ENCODE assay signal across 13 cellular contexts in genomic region chr17:82437325-82437668, GRCh38. TPM values are rescaled to one million over a fixed set of nuclear protein-coding genes. Genes with fewer than 3 reads are reported as not detected.
DNase-seq lines count a peak whose midpoint lies in the region; ATAC-seq and TF ChIP-seq lines count a peak whose summit lies in the region.
"Had no signal": no experiment of that assay in that cellular context is flagged by ENCODE, and none has a peak within 500 bp of the region (broad histone marks: within the 10 kb centered on the region; RNA-seq: fewer than 3 reads in every experiment).

No MANE protein-coding gene starts in this region.

- H3K4me1 ChIP-seq in neuronal stem cell (ENCODE audit: control insufficient read depth in 2 of 2, insufficient read depth in 1 of 2, low read depth in 1 of 2, low read length in 2 of 2): peaks cover 3 to 5% of the 10 kb centered on the region in 2 donors
- H3K4me1 ChIP-seq: HAP-1 had no signal

- H3K4me3 Mint-ChIP-seq in activated naive CD8-positive, alpha-beta T cell treated with anti-CD3 and anti-CD28 coated beads, Interleukin-2, amount 10 ng/mL, durations not matched to agents 7 days and 5 days: no peak overlapping the region
- no peak overlapping the region for H3K4me3 Mint-ChIP-seq in activated naive CD8-positive, alpha-beta T cell treated with anti-CD3 and anti-CD28 coated beads, Interleukin-2, amount 50 U/mL, for 24 hours
- H3K4me3 Mint-ChIP-seq: B cell; CD4-positive, alpha-beta memory T cell had no signal

- H3K36me3 ChIP-seq in neuronal stem cell (replicated peaks in 1 of 2; ENCODE audit: control insufficient read depth in 2 of 2, insufficient read depth in 2 of 2, low read length in 2 of 2): peaks cover 8 to 9% of the 10 kb centered on the region in 2 donors

- peaks cover 0 to 2% of the 10 kb centered on the region in 2 donors for H3K9me3 ChIP-seq in neuronal stem cell (replicated peaks in 1 of 2; ENCODE audit: control insufficient read depth in 2 of 2, insufficient read depth in 1 of 2, low read depth in 1 of 2, low read length in 2 of 2)
- H3K9me3 ChIP-seq: HAP-1 had no signal

- H3K4me3 ChIP-seq in neuronal stem cell (ENCODE audit: low read length in 2 of 2) (no peak overlapping the region), coronary artery (no peak overlapping the region)
- H3K4me3 ChIP-seq: HAP-1 had no signal

- POLR2A ChIA-PET in activated naive CD8-positive, alpha-beta T cell treated with anti-CD3 and anti-CD28 coated beads, Interleukin-2, amount 10 ng/mL, durations not matched to agents 7 days and 5 days (lab: Charles Lee): interaction anchor here (2.3 kb wide), 1 partner anchor 12 kb away, joined by 11 read pairs; no protein-coding TSS in a partner anchor

- no peak overlapping the region for H2BK12ac ChIP-seq in neuronal stem cell (ENCODE audit: low read length)

- peak overlapping the region; percentile 93 for H3K23ac ChIP-seq in neuronal stem cell (ENCODE audit: low read depth, low read length, poor library complexity)

- no peaks in the 10 kb centered on the region for H3K9me3 Mint-ChIP-seq in activated naive CD8-positive, alpha-beta T cell treated with anti-CD3 and anti-CD28 coated beads, Interleukin-2, amount 10 ng/mL, durations not matched to agents 7 days and 5 days
- no peaks in the 10 kb centered on the region for H3K9me3 Mint-ChIP-seq in activated naive CD8-positive, alpha-beta T cell treated with anti-CD3 and anti-CD28 coated beads, Interleukin-2, amount 50 U/mL, for 24 hours
- H3K9me3 Mint-ChIP-seq: CD4-positive, alpha-beta memory T cell had no signal

- H2BK5ac ChIP-seq in neuronal stem cell (ENCODE audit: low read length): no peak overlapping the region

- no CpG with 5 or more reads among the region's 18 CpGs for WGBS in neuronal stem cell (ENCODE audit: extremely low coverage in 2 of 2, insufficient read length in 2 of 2, insufficient replicate concordance in 1 of 2), 2 donors

- ATAC-seq in activated naive CD8-positive, alpha-beta T cell treated with anti-CD3 and anti-CD28 coated beads, Interleukin-2, amount 10 ng/mL, durations not matched to agents 7 days and 5 days (ENCODE audit: low read depth): no peak
- no peak for ATAC-seq in activated naive CD8-positive, alpha-beta T cell treated with anti-CD3 and anti-CD28 coated beads, Interleukin-2, amount 50 U/mL, for 24 hours
- ATAC-seq: HepG2 had no signal

- H3K4me1 Mint-ChIP-seq in activated naive CD8-positive, alpha-beta T cell treated with anti-CD3 and anti-CD28 coated beads, Interleukin-2, amount 10 ng/mL, durations not matched to agents 7 days and 5 days: peaks cover 3% of the 10 kb centered on the region
- peaks cover 11% of the 10 kb centered on the region for H3K4me1 Mint-ChIP-seq in activated naive CD8-positive, alpha-beta T cell treated with anti-CD3 and anti-CD28 coated beads, Interleukin-2, amount 50 U/mL, for 24 hours

- H2BK15ac ChIP-seq in neuronal stem cell (ENCODE audit: low read length): no peak overlapping the region

- TF ChIP-seq CTCF in VCaP (conservative IDR thresholded peaks at IDR 0.05): no peak
- TF ChIP-seq CTCF in coronary artery (IDR thresholded peaks at IDR 0.05): no peak

- no peak for DNase-seq in activated naive CD8-positive, alpha-beta T cell treated with anti-CD3 and anti-CD28 coated beads, Interleukin-2, amount 10 ng/mL, durations not matched to agents 7 days and 5 days
- no peak for DNase-seq in activated naive CD8-positive, alpha-beta T cell treated with anti-CD3 and anti-CD28 coated beads, Interleukin-2, amount 50 U/mL, for 24 hours
- no peak for DNase-seq in neuronal stem cell (ENCODE audit: low spot score)
- no peak for DNase-seq in coronary artery (ENCODE audit: low spot score)
- no peak for DNase-seq in NCI-H774 (lab: John Stamatoyannopoulos, UW)
- no peak for DNase-seq in DMS153 (lab: John Stamatoyannopoulos, UW)
- DNase-seq: C1 segment of cervical spinal cord; CD4-positive, alpha-beta memory T cell; COR-L47 had no signal

- no peak overlapping the region for H3K9ac ChIP-seq in neuronal stem cell (ENCODE audit: low read depth, low read length, poor library complexity)

- no peak overlapping the region for H4K91ac ChIP-seq in neuronal stem cell (ENCODE audit: low read depth, low read length, poor library complexity)

- H3K79me1 ChIP-seq in neuronal stem cell (ENCODE audit: low read depth, low read length): peaks cover 4% of the 10 kb centered on the region

- no peak overlapping the region for H3K14ac ChIP-seq in neuronal stem cell (ENCODE audit: low read length)

- no peak overlapping the region for H3K4ac ChIP-seq in neuronal stem cell (ENCODE audit: low read length)

- H4K8ac ChIP-seq in neuronal stem cell (ENCODE audit: low read depth, low read length): no peak overlapping the region

- no peaks in the 10 kb centered on the region for H3K27me3 ChIP-seq in neuronal stem cell (ENCODE audit: control insufficient read depth in 3 of 3, insufficient read depth in 3 of 3, low read depth in 1 of 3, low read length in 3 of 3)

- H3K36me3 Mint-ChIP-seq in activated naive CD8-positive, alpha-beta T cell treated with anti-CD3 and anti-CD28 coated beads, Interleukin-2, amount 10 ng/mL, durations not matched to agents 7 days and 5 days: no peaks in the 10 kb centered on the region
- no peaks in the 10 kb centered on the region for H3K36me3 Mint-ChIP-seq in activated naive CD8-positive, alpha-beta T cell treated with anti-CD3 and anti-CD28 coated beads, Interleukin-2, amount 50 U/mL, for 24 hours (ENCODE audit: low read depth)

- no peaks in the 10 kb centered on the region for H3K27me3 Mint-ChIP-seq in activated naive CD8-positive, alpha-beta T cell treated with anti-CD3 and anti-CD28 coated beads, Interleukin-2, amount 10 ng/mL, durations not matched to agents 7 days and 5 days
- H3K27me3 Mint-ChIP-seq in activated naive CD8-positive, alpha-beta T cell treated with anti-CD3 and anti-CD28 coated beads, Interleukin-2, amount 50 U/mL, for 24 hours: no peaks in the 10 kb centered on the region
- H3K27me3 Mint-ChIP-seq: B cell; CD4-positive, alpha-beta memory T cell had no signal

- H3K27ac ChIP-seq in VCaP (peak overlapping the region; percentile 19; the same call in 1 of the 2 replicates), neuronal stem cell (replicated peaks; ENCODE audit: low read length) (no peak overlapping the region), coronary artery (no peak overlapping the region)

- no peak overlapping the region for H2AFZ ChIP-seq in neuronal stem cell (ENCODE audit: low read length)

- H3K27ac Mint-ChIP-seq in activated naive CD8-positive, alpha-beta T cell treated with anti-CD3 and anti-CD28 coated beads, Interleukin-2, amount 10 ng/mL, durations not matched to agents 7 days and 5 days: peak overlapping the region; percentile 38
- H3K27ac Mint-ChIP-seq in activated naive CD8-positive, alpha-beta T cell treated with anti-CD3 and anti-CD28 coated beads, Interleukin-2, amount 50 U/mL, for 24 hours: no peak overlapping the region

- no peak overlapping the region for H3K4me2 ChIP-seq in neuronal stem cell (ENCODE audit: insufficient read depth, low read length, poor library complexity, severe bottlenecking)

- no peak overlapping the region for H2BK120ac ChIP-seq in neuronal stem cell (ENCODE audit: low read depth, low read length)

- H3K18ac ChIP-seq in neuronal stem cell (ENCODE audit: low read length): no peak overlapping the region

- H2AK5ac ChIP-seq in neuronal stem cell (ENCODE audit: low read depth, low read length): no peak overlapping the region

RNA-seq across cellular contexts. Expression of gene CYBC1, which starts 13.3 kb away (rescaled TPM):
- 100 to 1,000 TPM; 301 to 323 TPM for total RNA-seq in activated naive CD8-positive, alpha-beta T cell treated with anti-CD3 and anti-CD28 coated beads, Interleukin-2, amount 10 ng/mL, durations not matched to agents 7 days and 5 days
- 42.0 TPM for polyA plus RNA-seq in neuronal stem cell (2013, experiment 1 of 2)
- polyA plus RNA-seq in neuronal stem cell (2013, experiment 2 of 2): 41.3 TPM

RNA-seq across cellular contexts. Expression of gene OGFOD3, which starts 18.9 kb away (rescaled TPM):
- total RNA-seq in activated naive CD8-positive, alpha-beta T cell treated with anti-CD3 and anti-CD28 coated beads, Interleukin-2, amount 10 ng/mL, durations not matched to agents 7 days and 5 days: 10 to 100 TPM; 24.4 to 27.4 TPM
- polyA plus RNA-seq in neuronal stem cell (2013, experiment 1 of 2): 14.8 TPM
- polyA plus RNA-seq in neuronal stem cell (2013, experiment 2 of 2): 15.3 TPM

RNA-seq across cellular contexts. Expression of gene HEXD, which starts 19.1 kb away (rescaled TPM):
- 10 to 100 TPM; 84.1 to 84.8 TPM for total RNA-seq in activated naive CD8-positive, alpha-beta T cell treated with anti-CD3 and anti-CD28 coated beads, Interleukin-2, amount 10 ng/mL, durations not matched to agents 7 days and 5 days
- polyA plus RNA-seq in neuronal stem cell (2013, experiment 1 of 2): 19.9 TPM
- 19.4 TPM for polyA plus RNA-seq in neuronal stem cell (2013, experiment 2 of 2)

RNA-seq across cellular contexts. Expression of gene NARF, which starts 21.2 kb away (rescaled TPM):
- total RNA-seq in activated naive CD8-positive, alpha-beta T cell treated with anti-CD3 and anti-CD28 coated beads, Interleukin-2, amount 10 ng/mL, durations not matched to agents 7 days and 5 days: 100 to 1,000 TPM; 106 to 121 TPM
- polyA plus RNA-seq in neuronal stem cell (2013, experiment 1 of 2): 107 TPM
- polyA plus RNA-seq in neuronal stem cell (2013, experiment 2 of 2): 107 TPM
